ENCODE assay signal across 14 cellular contexts in the genomic region with DNA sequence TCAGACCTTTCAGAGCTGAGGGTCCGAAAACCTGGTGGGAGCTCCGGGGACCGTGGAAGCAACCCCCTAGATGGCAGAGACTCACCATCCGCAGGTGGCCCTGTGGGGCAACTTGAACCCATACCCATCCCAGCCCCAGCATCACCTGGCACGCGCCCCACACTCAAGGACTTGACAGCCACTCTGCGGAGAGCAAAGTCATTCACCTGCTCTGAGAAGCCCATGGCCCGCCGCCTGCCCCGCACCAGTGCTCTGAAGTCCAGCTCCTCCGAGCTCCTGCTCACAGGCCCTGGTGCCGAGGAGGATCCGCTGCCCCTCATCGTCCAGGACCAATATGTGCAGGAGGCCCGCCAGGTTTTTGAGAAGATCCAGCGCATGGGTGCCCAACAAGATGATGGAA. TPM values are rescaled to one million over a fixed set of nuclear protein-coding genes. Genes with fewer than 3 reads are reported as not detected.
DNase-seq lines count a peak whose midpoint lies in the region; ATAC-seq and TF ChIP-seq lines count a peak whose summit lies in the region.
"Had no signal": no experiment of that assay in that cellular context is flagged by ENCODE, and none has a peak within 500 bp of the region (broad histone marks: within the 10 kb centered on the region; RNA-seq: fewer than 3 reads in every experiment).

No MANE protein-coding gene starts in this region.

- H3K27ac ChIP-seq in CD4-positive, CD25-positive, alpha-beta regulatory T cell (ENCODE audit: insufficient read depth, low read length, poor library complexity, severe bottlenecking), result no peak overlapping the region
- H3K27ac ChIP-seq in brain microvascular endothelial cell (no peak overlapping the region), skin epidermis (peak overlapping the region in 13 of 21 experiments; percentile 5 to 94 (median 89))
- H3K27ac ChIP-seq: HL-60 had no signal

- TF ChIP-seq CTCF in brain microvascular endothelial cell (IDR thresholded peaks at IDR 0.05; ENCODE audit: low read depth, low read length, missing control alignments) (no peak), kidney epithelial cell (IDR thresholded peaks at IDR 0.05; ENCODE audit: insufficient read depth, low read length, poor library complexity, severe bottlenecking) (no peak)

- H3K27me3 ChIP-seq in CD4-positive, CD25-positive, alpha-beta regulatory T cell (ENCODE audit: control insufficient read depth, insufficient read depth, low read length), result peaks cover 4% of the 10 kb centered on the region
- H3K27me3 ChIP-seq in brain microvascular endothelial cell (replicated peaks) (no peaks in the 10 kb centered on the region), kidney epithelial cell (ENCODE audit: control insufficient read depth, insufficient read depth, low read length) (no peaks in the 10 kb centered on the region)

- H3K4me3 Mint-ChIP-seq in CD4-positive, CD25-positive, alpha-beta regulatory T cell, result no peak overlapping the region
- no peak overlapping the region for H3K4me3 Mint-ChIP-seq in activated T-helper 1 cell treated with anti-CD3 and anti-CD28 coated beads, Interleukin-12 subunit alpha, Interleukin-12 subunit beta, Interleukin-2, Interleukin-4 antibody, amounts not matched to agents 30 ng/mL and 10 ng/mL and 1 ng/mL, durations not matched to agents 14 hours and 24 hours and 36 hours

- H3K4me1 Mint-ChIP-seq in CD4-positive, CD25-positive, alpha-beta regulatory T cell, result peaks cover 0 to 15% (median 8%) of the 10 kb centered on the region in 4 donors
- peaks cover 25% of the 10 kb centered on the region for H3K4me1 Mint-ChIP-seq in activated T-helper 1 cell treated with anti-CD3 and anti-CD28 coated beads, Interleukin-12 subunit alpha, Interleukin-12 subunit beta, Interleukin-2, Interleukin-4 antibody, amounts not matched to agents 30 ng/mL and 10 ng/mL and 1 ng/mL, durations not matched to agents 14 hours and 24 hours and 36 hours (ENCODE audit: low read depth)

- H3K27ac Mint-ChIP-seq in CD4-positive, CD25-positive, alpha-beta regulatory T cell, result peak overlapping the region in 2 of 3 donors; percentile 62 to 63
- H3K27ac Mint-ChIP-seq in activated T-helper 1 cell treated with anti-CD3 and anti-CD28 coated beads, Interleukin-12 subunit alpha, Interleukin-12 subunit beta, Interleukin-2, Interleukin-4 antibody, amounts not matched to agents 30 ng/mL and 10 ng/mL and 1 ng/mL, durations not matched to agents 14 hours and 24 hours and 36 hours, result no peak overlapping the region

- ATAC-seq in CD4-positive, CD25-positive, alpha-beta regulatory T cell (ENCODE audit: low read depth in 2 of 2), result no peak
- no peak for ATAC-seq in GM18520 (IDR thresholded peaks at IDR 0.05; ENCODE audit: unreplicated experiment)

- H3K9me3 Mint-ChIP-seq in CD4-positive, CD25-positive, alpha-beta regulatory T cell, result peaks cover 0 to 2% (median 0%) of the 10 kb centered on the region in 7 donors
- H3K9me3 Mint-ChIP-seq in activated T-helper 1 cell treated with anti-CD3 and anti-CD28 coated beads, Interleukin-12 subunit alpha, Interleukin-12 subunit beta, Interleukin-2, Interleukin-4 antibody, amounts not matched to agents 30 ng/mL and 10 ng/mL and 1 ng/mL, durations not matched to agents 14 hours and 24 hours and 36 hours, result no peaks in the 10 kb centered on the region

- H3K36me3 ChIP-seq in CD4-positive, CD25-positive, alpha-beta regulatory T cell (ENCODE audit: control insufficient read depth, insufficient read depth, low read length), result no peaks in the 10 kb centered on the region
- H3K36me3 ChIP-seq in brain microvascular endothelial cell (replicated peaks) (peaks cover 2% of the 10 kb centered on the region), kidney epithelial cell (ENCODE audit: control insufficient read depth, insufficient read depth, low read length) (no peaks in the 10 kb centered on the region)

- intact Hi-C loops in activated T-helper 1 cell treated with anti-CD3 and anti-CD28 coated beads, Interleukin-12 subunit alpha, Interleukin-12 subunit beta, Interleukin-2, Interleukin-4 antibody, amounts not matched to agents 30 ng/mL and 10 ng/mL and 1 ng/mL, durations not matched to agents 14 hours and 24 hours and 36 hours (cut with micrococcal nuclease), result no loop called here

- DNase-seq in CD4-positive, CD25-positive, alpha-beta regulatory T cell, result no peak
- no peak for DNase-seq in brain microvascular endothelial cell
- DNase-seq in kidney epithelial cell (ENCODE audit: low read depth), result no peak
- no peak for DNase-seq in UCSD-AML1 (lab: John Stamatoyannopoulos, UW; ENCODE audit: unreplicated experiment)
- DNase-seq in activated T-helper 1 cell treated with anti-CD3 and anti-CD28 coated beads, Interleukin-12 subunit alpha, Interleukin-12 subunit beta, Interleukin-2, Interleukin-4 antibody, amounts not matched to agents 30 ng/mL and 10 ng/mL and 1 ng/mL, durations not matched to agents 14 hours and 24 hours and 36 hours (ENCODE audit: low spot score), result no peak
- no peak for DNase-seq in stimulated activated naive CD4-positive, alpha-beta T cell (lab: John Stamatoyannopoulos, UW)
- DNase-seq: cortex of kidney; DMS 273 treated with DMSO at 0.1 percent for 48 hours; NCI-H146; RPMI8226; stimulated activated CD4-positive, alpha-beta T cell treated with anti-CD3 and anti-CD28 coated beads, Interleukin-4, amount 100 ng/mL, for 1 hour had no signal

- H3K27me3 Mint-ChIP-seq in CD4-positive, CD25-positive, alpha-beta regulatory T cell, result peaks cover 39% of the 10 kb centered on the region
- H3K27me3 Mint-ChIP-seq in activated T-helper 1 cell treated with anti-CD3 and anti-CD28 coated beads, Interleukin-12 subunit alpha, Interleukin-12 subunit beta, Interleukin-2, Interleukin-4 antibody, amounts not matched to agents 30 ng/mL and 10 ng/mL and 1 ng/mL, durations not matched to agents 14 hours and 24 hours and 36 hours (ENCODE audit: insufficient read depth), result peaks cover 30% of the 10 kb centered on the region

- no peaks in the 10 kb centered on the region for H3K36me3 Mint-ChIP-seq in CD4-positive, CD25-positive, alpha-beta regulatory T cell
- H3K36me3 Mint-ChIP-seq in activated T-helper 1 cell treated with anti-CD3 and anti-CD28 coated beads, Interleukin-12 subunit alpha, Interleukin-12 subunit beta, Interleukin-2, Interleukin-4 antibody, amounts not matched to agents 30 ng/mL and 10 ng/mL and 1 ng/mL, durations not matched to agents 14 hours and 24 hours and 36 hours (ENCODE audit: low read depth), result no peaks in the 10 kb centered on the region

- in situ Hi-C loops in brain microvascular endothelial cell (cut with HindIII; ENCODE audit: low pct_ligation_motif_present, low sequenced_read_pairs), result no loop called here

- no peaks in the 10 kb centered on the region for H3K9me3 ChIP-seq in CD4-positive, CD25-positive, alpha-beta regulatory T cell (ENCODE audit: control insufficient read depth in 2 of 2, low read length in 2 of 2)

- H3K4me1 ChIP-seq in CD4-positive, CD25-positive, alpha-beta regulatory T cell (ENCODE audit: control insufficient read depth, insufficient read depth, low read length, poor library complexity, severe bottlenecking), result peaks cover 23% of the 10 kb centered on the region

- H3K4me3 ChIP-seq in CD4-positive, CD25-positive, alpha-beta regulatory T cell (ENCODE audit: low read depth, low read length), result no peak overlapping the region
- H3K4me3 ChIP-seq in brain microvascular endothelial cell (ENCODE audit: low read depth, low read length) (peak overlapping the region; percentile 70), kidney epithelial cell (ENCODE audit: low read depth, low read length) (peak overlapping the region; percentile 75), skin epidermis (peak overlapping the region; percentile 14 to 73 (median 53))

RNA-seq across cellular contexts. Expression of a gene that starts 2.0 kb away (rescaled TPM):
- 0.47 TPM for total RNA-seq in CD4-positive, CD25-positive, alpha-beta regulatory T cell
- polyA plus RNA-seq in CD4-positive, CD25-positive, alpha-beta regulatory T cell, result not detected
- 25.5 and 31.1 TPM in 2 replicates for total RNA-seq in kidney epithelial cell
- 0.05 TPM in 1 of 2 replicates, not detected in the other for total RNA-seq in activated T-helper 1 cell treated with anti-CD3 and anti-CD28 coated beads, Interleukin-12 subunit alpha, Interleukin-12 subunit beta, Interleukin-2, Interleukin-4 antibody, amounts not matched to agents 30 ng/mL and 10 ng/mL and 1 ng/mL, durations not matched to agents 14 hours and 24 hours and 36 hours

RNA-seq across cellular contexts. Expression of a gene that starts 37.9 kb away (rescaled TPM):
- total RNA-seq in CD4-positive, CD25-positive, alpha-beta regulatory T cell, result not detected
- not detected for polyA plus RNA-seq in CD4-positive, CD25-positive, alpha-beta regulatory T cell
- 4.5 and 6.1 TPM in 2 replicates for total RNA-seq in kidney epithelial cell
- total RNA-seq in activated T-helper 1 cell treated with anti-CD3 and anti-CD28 coated beads, Interleukin-12 subunit alpha, Interleukin-12 subunit beta, Interleukin-2, Interleukin-4 antibody, amounts not matched to agents 30 ng/mL and 10 ng/mL and 1 ng/mL, durations not matched to agents 14 hours and 24 hours and 36 hours, result not detected in 2 replicates

Comparison
In these comparisons a context has a peak if more than half of its experiments do, and no peak if none do; other contexts are left out.
1. H3K27ac ChIP-seq: peak in skin epidermis (13 of 21); none in CD4-positive, CD25-positive, alpha-beta regulatory T cell (single experiment) and brain microvascular endothelial cell (single experiment).
2. RNA of a gene that starts 2.0 kb away (total RNA-seq): 25.5 to 31.1 TPM in kidney epithelial cell; 0.47 TPM in CD4-positive, CD25-positive, alpha-beta regulatory T cell (single experiment) and 0.05 TPM in activated T-helper 1 cell treated with anti-CD3 and anti-CD28 coated beads, Interleukin-12 subunit alpha, Interleukin-12 subunit beta, Interleukin-2, Interleukin-4 antibody, amounts not matched to agents 30 ng/mL and 10 ng/mL and 1 ng/mL, durations not matched to agents 14 hours and 24 hours and 36 hours; every median in the first group is over 10 times any median in the second.